Comparison of ENCODE assay signal across 17 cellular contexts in the genomic region with DNA sequence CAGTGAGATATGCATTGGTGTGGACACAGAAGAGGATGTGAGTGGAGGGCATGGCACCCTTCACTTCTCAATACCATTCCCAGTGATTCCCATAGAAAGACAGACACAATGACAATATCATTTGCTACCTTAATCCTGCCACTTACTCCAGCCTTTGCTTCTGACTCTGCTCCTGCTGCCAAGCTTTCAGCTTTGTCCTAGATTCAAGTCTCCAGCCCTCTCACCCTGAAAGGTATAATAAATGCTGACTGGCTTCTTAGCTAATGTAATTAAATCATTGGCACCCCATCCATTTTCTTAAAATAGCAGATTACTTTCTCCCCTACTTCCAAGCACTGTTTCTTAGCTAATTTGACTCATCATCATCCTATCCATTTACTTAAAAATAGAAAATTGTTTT. TPM values are rescaled to one million over a fixed set of nuclear protein-coding genes. Genes with fewer than 3 reads are reported as not detected.
DNase-seq lines count a peak whose midpoint lies in the region; ATAC-seq and TF ChIP-seq lines count a peak whose summit lies in the region.
"Had no signal": no experiment of that assay in that cellular context is flagged by ENCODE, and none has a peak within 500 bp of the region (broad histone marks: within the 10 kb centered on the region; RNA-seq: fewer than 3 reads in every experiment).

No MANE protein-coding gene starts in this region.

- POLR2A ChIA-PET in PC-9 (lab: Charles Lee; ENCODE audit: unreplicated experiment): no interaction called here

- H4K20me1 ChIP-seq in OCI-LY3 (ENCODE audit: insufficient read depth, low read length) (peaks cover 13% of the 10 kb centered on the region), PC-9 (ENCODE audit: insufficient read depth) (no peaks in the 10 kb centered on the region)

- peak overlapping the region; percentile 60 for H3K4me3 ChIP-seq in GM12864 (ENCODE audit: low read depth, low read length)
- H3K4me3 ChIP-seq in OCI-LY3 (ENCODE audit: low read length): peak overlapping the region; percentile 89
- no peak overlapping the region for H3K4me3 ChIP-seq in PC-9

- H3K27ac Mint-ChIP-seq in activated naive CD4-positive, alpha-beta T cell treated with anti-CD3 and anti-CD28 coated beads, Interleukin-2, amount 50 U/mL, for 24 hours: peak overlapping the region; percentile 48

- no peaks in the 10 kb centered on the region for H3K27me3 Mint-ChIP-seq in activated naive CD4-positive, alpha-beta T cell treated with anti-CD3 and anti-CD28 coated beads, Interleukin-2, amount 50 U/mL, for 24 hours
- H3K27me3 Mint-ChIP-seq: CD4-positive, CD25-positive, alpha-beta regulatory T cell had no signal

- H2AFZ ChIP-seq in OCI-LY3 (ENCODE audit: low read depth, low read length): no peak overlapping the region
- no peak overlapping the region for H2AFZ ChIP-seq in PC-9

- DNase-seq in activated naive CD4-positive, alpha-beta T cell treated with anti-CD3 and anti-CD28 coated beads, Interleukin-2, amount 50 U/mL, for 16 hours: no peak
- DNase-seq in GM12864 (ENCODE audit: low read depth) (no peak), putamen (ENCODE audit: low spot score) (peak; percentile 60), PC-9 (no peak), Right ventricle myocardium superior (no peak)
- DNase-seq: CD4-positive, CD25-positive, alpha-beta regulatory T cell; COR-L47; DMS79 treated with DMSO at 0.1 percent for 48 hours; NCI-H1105 treated with DMSO at 0.1 percent for 48 hours; NCI-H2081; NCI-H446; NCI-H526; SHP77 had no signal

- peak overlapping the region; percentile 93 for H3K9ac ChIP-seq in OCI-LY3 (ENCODE audit: low read length)
- H3K9ac ChIP-seq: KMS-11 had no signal

- no peak for ATAC-seq in Right ventricle myocardium superior (ENCODE audit: poor library complexity)

- peaks cover 5% of the 10 kb centered on the region for H3K4me1 Mint-ChIP-seq in activated naive CD4-positive, alpha-beta T cell treated with anti-CD3 and anti-CD28 coated beads, Interleukin-2, amount 50 U/mL, for 24 hours

- H3K27ac ChIP-seq in OCI-LY3 (ENCODE audit: low read length) (peak overlapping the region; percentile 97), PC-9 (no peak overlapping the region)
- H3K27ac ChIP-seq: HL-60, KMS-11 had no signal

- H3K36me3 ChIP-seq in OCI-LY3 (replicated peaks; ENCODE audit: low read depth, low read length) (peaks cover 21% of the 10 kb centered on the region), PC-9 (ENCODE audit: low read depth) (no peaks in the 10 kb centered on the region)

- H3K4me3 Mint-ChIP-seq in activated naive CD4-positive, alpha-beta T cell treated with anti-CD3 and anti-CD28 coated beads, Interleukin-2, amount 50 U/mL, for 24 hours: no peak overlapping the region
- H3K4me3 Mint-ChIP-seq: CD4-positive, CD25-positive, alpha-beta regulatory T cell had no signal

- intact Hi-C loops in PC-9 (cut with micrococcal nuclease; ENCODE audit: unreplicated experiment): no loop called here
- intact Hi-C loops in Right ventricle myocardium superior (cut with DNase I): no loop called here

- peak overlapping the region; percentile 82 for H3K4me2 ChIP-seq in OCI-LY3 (ENCODE audit: low read length)
- H3K4me2 ChIP-seq in PC-9: no peak overlapping the region
- H3K4me2 ChIP-seq: KMS-11 had no signal

- H3F3A ChIP-seq in PC-9 (ENCODE audit: insufficient read depth, low read depth): no peaks in the 10 kb centered on the region; the same call in 1 of the 2 replicates

- H3K36me3 Mint-ChIP-seq in activated naive CD4-positive, alpha-beta T cell treated with anti-CD3 and anti-CD28 coated beads, Interleukin-2, amount 50 U/mL, for 24 hours: no peaks in the 10 kb centered on the region
- H3K36me3 Mint-ChIP-seq: CD4-positive, CD25-positive, alpha-beta regulatory T cell had no signal

- H3K79me2 ChIP-seq in OCI-LY3 (ENCODE audit: low read length): peaks cover 87% of the 10 kb centered on the region
- no peaks in the 10 kb centered on the region for H3K79me2 ChIP-seq in PC-9 (ENCODE audit: low read depth)

- H3K4me1 ChIP-seq in OCI-LY3 (ENCODE audit: low read length) (peaks cover 70% of the 10 kb centered on the region), PC-9 (replicated peaks; ENCODE audit: insufficient read depth) (peaks cover 17% of the 10 kb centered on the region)

- TF ChIP-seq CTCF in GM12864 (IDR thresholded peaks at IDR 0.05; ENCODE audit: low read depth, low read length, missing control alignments) (no peak), OCI-LY3 (IDR thresholded peaks at IDR 0.05; ENCODE audit: low read depth, low read length) (no peak), PC-9 (conservative IDR thresholded peaks at IDR 0.05) (no peak)

- H3K9me3 ChIP-seq in OCI-LY3 (ENCODE audit: insufficient read depth, low read length): no peaks in the 10 kb centered on the region
- no peaks in the 10 kb centered on the region for H3K9me3 ChIP-seq in PC-9 (ENCODE audit: insufficient read depth, low read depth)

- no peaks in the 10 kb centered on the region for H3K27me3 ChIP-seq in OCI-LY3 (ENCODE audit: low read depth, low read length)
- no peaks in the 10 kb centered on the region for H3K27me3 ChIP-seq in PC-9 (ENCODE audit: insufficient read depth, low read depth)

- no TSS peak for BruUV-seq in PC-9 (replicated peaks; lab: Mats Ljungman, UMichigan)

- H3K9me3 Mint-ChIP-seq in activated naive CD4-positive, alpha-beta T cell treated with anti-CD3 and anti-CD28 coated beads, Interleukin-2, amount 50 U/mL, for 24 hours: no peaks in the 10 kb centered on the region
- H3K9me3 Mint-ChIP-seq: CD4-positive, CD25-positive, alpha-beta regulatory T cell had no signal

- CTCF ChIA-PET in PC-9 (lab: Charles Lee): no interaction called here

- H3K9me2 ChIP-seq in PC-9 (ENCODE audit: insufficient read depth): no peaks in the 10 kb centered on the region; the same call in 1 of the 2 replicates

RNA-seq across cellular contexts. Expression of gene CDC42SE2, which starts 41.1 kb away (rescaled TPM):
- total RNA-seq in PC-9 (2021): 27.3 and 32.8 TPM in 2 replicates
- total RNA-seq in Right ventricle myocardium superior: 9.3 TPM

RNA-seq across cellular contexts. Expression of gene LYRM7, which starts 52.0 kb away (rescaled TPM):
- 5.0 and 9.5 TPM in 2 replicates for total RNA-seq in PC-9 (2021)
- total RNA-seq in Right ventricle myocardium superior: 29.7 TPM

RNA-seq across cellular contexts. Expression of gene HINT1, which starts 57.7 kb away (rescaled TPM):
- total RNA-seq in PC-9 (2021) (210 and 262 TPM in 2 replicates), Right ventricle myocardium superior (194 TPM)
